Comparison of ENCODE assay signal across 1 cellular context in the genomic region with DNA sequence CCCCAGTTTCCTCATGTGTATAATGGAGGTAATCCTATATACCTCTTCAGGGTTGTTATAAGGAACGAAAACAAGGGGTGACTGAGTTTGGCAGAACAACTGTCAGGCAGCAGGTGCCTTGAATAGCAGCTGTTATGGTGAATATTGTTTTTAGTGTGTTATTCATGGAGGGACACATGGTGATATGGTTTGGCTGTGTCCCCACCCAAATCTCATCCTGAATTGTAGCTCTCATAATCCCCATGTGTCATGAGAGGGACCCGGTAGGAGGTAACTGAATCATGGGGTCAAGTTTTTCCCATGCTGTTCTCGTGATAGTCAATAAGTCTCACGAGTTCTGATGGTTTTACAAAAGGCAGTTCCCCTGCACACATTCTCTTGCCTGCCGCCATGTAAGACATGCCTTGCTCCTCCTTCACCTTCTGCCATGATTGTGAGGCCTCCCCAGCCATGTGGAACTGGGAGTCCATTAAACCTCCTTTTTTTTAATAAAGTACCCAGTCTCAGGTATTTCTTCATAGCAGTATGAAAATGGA.
A peak's percentile ranks its signal among the peaks of the same experiment; 100 is the strongest.
TF ChIP-seq lines count a peak whose summit lies in the region.

No MANE protein-coding gene starts in this region.

TF ChIP-seq in K562, 482 proteins besides CTCF, POLR2A, EP300 and RAD21:
- TF ChIP-seq, protein P1, sequence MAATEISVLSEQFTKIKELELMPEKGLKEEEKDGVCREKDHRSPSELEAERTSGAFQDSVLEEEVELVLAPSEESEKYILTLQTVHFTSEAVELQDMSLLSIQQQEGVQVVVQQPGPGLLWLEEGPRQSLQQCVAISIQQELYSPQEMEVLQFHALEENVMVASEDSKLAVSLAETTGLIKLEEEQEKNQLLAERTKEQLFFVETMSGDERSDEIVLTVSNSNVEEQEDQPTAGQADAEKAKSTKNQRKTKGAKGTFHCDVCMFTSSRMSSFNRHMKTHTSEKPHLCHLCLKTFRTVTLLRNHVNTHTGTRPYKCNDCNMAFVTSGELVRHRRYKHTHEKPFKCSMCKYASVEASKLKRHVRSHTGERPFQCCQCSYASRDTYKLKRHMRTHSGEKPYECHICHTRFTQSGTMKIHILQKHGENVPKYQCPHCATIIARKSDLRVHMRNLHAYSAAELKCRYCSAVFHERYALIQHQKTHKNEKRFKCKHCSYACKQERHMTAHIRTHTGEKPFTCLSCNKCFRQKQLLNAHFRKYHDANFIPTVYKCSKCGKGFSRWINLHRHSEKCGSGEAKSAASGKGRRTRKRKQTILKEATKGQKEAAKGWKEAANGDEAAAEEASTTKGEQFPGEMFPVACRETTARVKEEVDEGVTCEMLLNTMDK (IDR thresholded peaks at IDR 0.05; ENCODE audit: borderline replicate concordance, insufficient read depth, low read depth, low read length, poor library complexity, severe bottlenecking), result no peak
- TF ChIP-seq PHTF2 (CRISPR knock-in tag; IDR thresholded peaks at IDR 0.05) (no peak), PTRF (tag; IDR thresholded peaks at IDR 0.05) (no peak), ZNF431 (CRISPR knock-in tag; IDR thresholded peaks at IDR 0.05) (peak; percentile 96), ZNF311 (CRISPR knock-in tag; IDR thresholded peaks at IDR 0.05) (no peak), FIP1L1 (IDR thresholded peaks at IDR 0.05; ENCODE audit: low read depth, low read length, poor library complexity, severe bottlenecking) (no peak), ZFP36 (IDR thresholded peaks at IDR 0.05; ENCODE audit: low read depth, low read length, partially characterized antibody) (peak; percentile 37), GABPA (tag; conservative IDR thresholded peaks at IDR 0.05; ENCODE audit: low read depth) (no peak), ZBTB7A (IDR thresholded peaks at IDR 0.05; ENCODE audit: borderline replicate concordance, control insufficient read depth, low read depth, low read length) (no peak), ZNF12 (CRISPR knock-in tag; IDR thresholded peaks at IDR 0.05) (no peak)
- TF ChIP-seq, protein P2, sequence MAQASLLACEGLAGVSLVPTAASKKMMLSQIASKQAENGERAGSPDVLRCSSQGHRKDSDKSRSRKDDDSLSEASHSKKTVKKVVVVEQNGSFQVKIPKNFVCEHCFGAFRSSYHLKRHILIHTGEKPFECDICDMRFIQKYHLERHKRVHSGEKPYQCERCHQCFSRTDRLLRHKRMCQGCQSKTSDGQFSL (CRISPR knock-in tag; IDR thresholded peaks at IDR 0.05), result no peak
- TF ChIP-seq, protein P2 (tag; IDR thresholded peaks at IDR 0.05), result no peak
- TF ChIP-seq, protein P3, sequence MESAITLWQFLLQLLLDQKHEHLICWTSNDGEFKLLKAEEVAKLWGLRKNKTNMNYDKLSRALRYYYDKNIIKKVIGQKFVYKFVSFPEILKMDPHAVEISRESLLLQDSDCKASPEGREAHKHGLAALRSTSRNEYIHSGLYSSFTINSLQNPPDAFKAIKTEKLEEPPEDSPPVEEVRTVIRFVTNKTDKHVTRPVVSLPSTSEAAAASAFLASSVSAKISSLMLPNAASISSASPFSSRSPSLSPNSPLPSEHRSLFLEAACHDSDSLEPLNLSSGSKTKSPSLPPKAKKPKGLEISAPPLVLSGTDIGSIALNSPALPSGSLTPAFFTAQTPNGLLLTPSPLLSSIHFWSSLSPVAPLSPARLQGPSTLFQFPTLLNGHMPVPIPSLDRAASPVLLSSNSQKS (CRISPR knock-in tag; IDR thresholded peaks at IDR 0.05), result no peak
- TF ChIP-seq, protein P4, sequence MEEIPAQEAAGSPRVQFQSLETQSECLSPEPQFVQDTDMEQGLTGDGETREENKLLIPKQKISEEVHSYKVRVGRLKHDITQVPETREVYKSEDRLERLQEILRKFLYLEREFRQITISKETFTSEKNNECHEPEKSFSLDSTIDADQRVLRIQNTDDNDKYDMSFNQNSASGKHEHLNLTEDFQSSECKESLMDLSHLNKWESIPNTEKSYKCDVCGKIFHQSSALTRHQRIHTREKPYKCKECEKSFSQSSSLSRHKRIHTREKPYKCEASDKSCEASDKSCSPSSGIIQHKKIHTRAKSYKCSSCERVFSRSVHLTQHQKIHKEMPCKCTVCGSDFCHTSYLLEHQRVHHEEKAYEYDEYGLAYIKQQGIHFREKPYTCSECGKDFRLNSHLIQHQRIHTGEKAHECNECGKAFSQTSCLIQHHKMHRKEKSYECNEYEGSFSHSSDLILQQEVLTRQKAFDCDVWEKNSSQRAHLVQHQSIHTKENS (CRISPR knock-in tag; IDR thresholded peaks at IDR 0.05), result no peak
- TF ChIP-seq, protein P5, sequence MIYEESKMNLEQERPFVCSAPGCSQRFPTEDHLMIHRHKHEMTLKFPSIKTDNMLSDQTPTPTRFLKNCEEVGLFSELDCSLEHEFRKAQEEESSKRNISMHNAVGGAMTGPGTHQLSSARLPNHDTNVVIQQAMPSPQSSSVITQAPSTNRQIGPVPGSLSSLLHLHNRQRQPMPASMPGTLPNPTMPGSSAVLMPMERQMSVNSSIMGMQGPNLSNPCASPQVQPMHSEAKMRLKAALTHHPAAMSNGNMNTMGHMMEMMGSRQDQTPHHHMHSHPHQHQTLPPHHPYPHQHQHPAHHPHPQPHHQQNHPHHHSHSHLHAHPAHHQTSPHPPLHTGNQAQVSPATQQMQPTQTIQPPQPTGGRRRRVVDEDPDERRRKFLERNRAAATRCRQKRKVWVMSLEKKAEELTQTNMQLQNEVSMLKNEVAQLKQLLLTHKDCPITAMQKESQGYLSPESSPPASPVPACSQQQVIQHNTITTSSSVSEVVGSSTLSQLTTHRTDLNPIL (CRISPR knock-in tag; IDR thresholded peaks at IDR 0.05), result no peak
